Comparison of ENCODE assay signal across 1 cellular context in genomic region chr14:49585803-49586672, GRCh38.
TF ChIP-seq lines count a peak whose summit lies in the region.

Gene RPS29 (minus strand): TSS chr14:49586380. CDS start chr14:49586346, 34 bp downstream.

TF ChIP-seq in HepG2, 621 proteins besides CTCF, POLR2A, EP300 and RAD21 (continued from another document and continues in another):
- TF ChIP-seq FOXC1 (CRISPR knock-in tag; IDR thresholded peaks at IDR 0.05; ENCODE audit: borderline replicate concordance) = peak; percentile 60; the same call in 1 of the 2 replicates
- TF ChIP-seq ATF3 (CRISPR knock-in tag; IDR thresholded peaks at IDR 0.05) = peak; percentile 99
- no peak for TF ChIP-seq ZNF512B (CRISPR knock-in tag; IDR thresholded peaks at IDR 0.05; ENCODE audit: borderline replicate concordance)
- TF ChIP-seq ZNF414 (CRISPR knock-in tag; IDR thresholded peaks at IDR 0.05) = no peak; the same call in 1 of the 2 replicates
- TF ChIP-seq KLF16 (CRISPR knock-in tag; IDR thresholded peaks at IDR 0.05) = peak in 1 of 2 experiments; percentile 40; a peak in 2 of 4 replicates
- peak; percentile 24 for TF ChIP-seq ZEB1 (IDR thresholded peaks at IDR 0.05; ENCODE audit: insufficient replicate concordance, low read depth)
- no peak for TF ChIP-seq BATF2 (CRISPR knock-in tag; IDR thresholded peaks at IDR 0.05)
- no peak for TF ChIP-seq ARID3A (IDR thresholded peaks at IDR 0.05; ENCODE audit: low read depth, low read length)
- TF ChIP-seq NFIB (CRISPR knock-in tag; IDR thresholded peaks at IDR 0.05; ENCODE audit: borderline replicate concordance) = no peak
- TF ChIP-seq HDAC6 (IDR thresholded peaks at IDR 0.05; ENCODE audit: low read depth, low read length) = no peak
- TF ChIP-seq TMF1 (CRISPR knock-in tag; IDR thresholded peaks at IDR 0.05; ENCODE audit: low read depth) = no peak
- no peak for TF ChIP-seq ZBTB8A (CRISPR knock-in tag; IDR thresholded peaks at IDR 0.05; ENCODE audit: borderline replicate concordance, low read depth)
- no peak for TF ChIP-seq SP5 (CRISPR knock-in tag; IDR thresholded peaks at IDR 0.05; ENCODE audit: borderline replicate concordance, low read depth)
- no peak for TF ChIP-seq KLF13 (CRISPR knock-in tag; IDR thresholded peaks at IDR 0.05)
- no peak for TF ChIP-seq GPBP1L1 (CRISPR knock-in tag; IDR thresholded peaks at IDR 0.05)
- TF ChIP-seq ONECUT2 (CRISPR knock-in tag; IDR thresholded peaks at IDR 0.05) = 0 out of 2 replicates have a peak, but pooled peaks have one; percentile 11
- TF ChIP-seq ATF5 (CRISPR knock-in tag; IDR thresholded peaks at IDR 0.05; ENCODE audit: low read depth) = no peak
- TF ChIP-seq NFAT5 (CRISPR knock-in tag; IDR thresholded peaks at IDR 0.05) = no peak
- peak; percentile 83 for TF ChIP-seq THAP11 (CRISPR knock-in tag; IDR thresholded peaks at IDR 0.05)
- no peak for TF ChIP-seq ZNF432 (CRISPR knock-in tag; IDR thresholded peaks at IDR 0.05; ENCODE audit: borderline replicate concordance)
- TF ChIP-seq SCMH1 (CRISPR knock-in tag; IDR thresholded peaks at IDR 0.05; ENCODE audit: borderline replicate concordance) = no peak
- peak; percentile 65; the same call in 1 of the 2 replicates for TF ChIP-seq HDAC2 (CRISPR knock-in tag; IDR thresholded peaks at IDR 0.05)
- TF ChIP-seq ZKSCAN1 (IDR thresholded peaks at IDR 0.05; ENCODE audit: low read length) = no peak
- no peak for TF ChIP-seq FOXM1 (CRISPR knock-in tag; IDR thresholded peaks at IDR 0.05)
- peak; percentile 70; the same call in 1 of the 2 replicates for TF ChIP-seq KDM5B (CRISPR knock-in tag; IDR thresholded peaks at IDR 0.05; ENCODE audit: borderline replicate concordance)
- TF ChIP-seq ZNF235 (CRISPR knock-in tag; IDR thresholded peaks at IDR 0.05; ENCODE audit: borderline replicate concordance) = no peak
- 0 out of 2 replicates have a peak, but pooled peaks have one; percentile 24 for TF ChIP-seq ZNF317 (CRISPR knock-in tag; IDR thresholded peaks at IDR 0.05)
- TF ChIP-seq TCF12 (IDR thresholded peaks at IDR 0.05) = no peak
- no peak for TF ChIP-seq TCF12 (CRISPR knock-in tag; IDR thresholded peaks at IDR 0.05)
- peak; percentile 99 for TF ChIP-seq JUND (CRISPR knock-in tag; IDR thresholded peaks at IDR 0.05)
- TF ChIP-seq TEF (CRISPR knock-in tag; IDR thresholded peaks at IDR 0.05) = 0 out of 2 replicates have a peak, but pooled peaks have one; percentile 3
- TF ChIP-seq ZNF616 (CRISPR knock-in tag; IDR thresholded peaks at IDR 0.05; ENCODE audit: low read depth) = no peak
- TF ChIP-seq KDM5A (IDR thresholded peaks at IDR 0.05; ENCODE audit: borderline replicate concordance, low read length) = peak; percentile 78; the same call in 1 of the 2 replicates
- no peak for TF ChIP-seq NR2F1 (CRISPR knock-in tag; IDR thresholded peaks at IDR 0.05)
- no peak for TF ChIP-seq HNRNPUL1 (IDR thresholded peaks at IDR 0.05; ENCODE audit: low read depth, low read length)
- TF ChIP-seq ZHX1 (CRISPR knock-in tag; IDR thresholded peaks at IDR 0.05; ENCODE audit: low read depth) = peak; percentile 79; the same call in 1 of the 2 replicates
- no peak for TF ChIP-seq CCAR2 (optimal IDR thresholded peaks at IDR 0.05; ENCODE audit: low read depth, low read length)
- TF ChIP-seq DRAP1 (CRISPR knock-in tag; IDR thresholded peaks at IDR 0.05) = peak; percentile 96
- TF ChIP-seq ZNF747 (CRISPR knock-in tag; IDR thresholded peaks at IDR 0.05; ENCODE audit: borderline replicate concordance) = no peak
- no peak for TF ChIP-seq U2AF2 (IDR thresholded peaks at IDR 0.05; ENCODE audit: low read depth, low read length)
- TF ChIP-seq ZNF569 (CRISPR knock-in tag; IDR thresholded peaks at IDR 0.05; ENCODE audit: borderline replicate concordance) = 0 out of 2 replicates have a peak, but pooled peaks have one; percentile 47
- 0 out of 2 replicates have a peak, but pooled peaks have one; percentile 19 for TF ChIP-seq HES4 (CRISPR knock-in tag; IDR thresholded peaks at IDR 0.05; ENCODE audit: borderline replicate concordance)
- 0 out of 2 replicates have a peak, but pooled peaks have one; percentile 36 for TF ChIP-seq IRF9 (CRISPR knock-in tag; IDR thresholded peaks at IDR 0.05; ENCODE audit: borderline replicate concordance)
- peak; percentile 62; the same call in 1 of the 2 replicates for TF ChIP-seq CBFB (CRISPR knock-in tag; IDR thresholded peaks at IDR 0.05)
